Comparison of ENCODE assay signal across 8 cellular contexts in the genomic region with DNA sequence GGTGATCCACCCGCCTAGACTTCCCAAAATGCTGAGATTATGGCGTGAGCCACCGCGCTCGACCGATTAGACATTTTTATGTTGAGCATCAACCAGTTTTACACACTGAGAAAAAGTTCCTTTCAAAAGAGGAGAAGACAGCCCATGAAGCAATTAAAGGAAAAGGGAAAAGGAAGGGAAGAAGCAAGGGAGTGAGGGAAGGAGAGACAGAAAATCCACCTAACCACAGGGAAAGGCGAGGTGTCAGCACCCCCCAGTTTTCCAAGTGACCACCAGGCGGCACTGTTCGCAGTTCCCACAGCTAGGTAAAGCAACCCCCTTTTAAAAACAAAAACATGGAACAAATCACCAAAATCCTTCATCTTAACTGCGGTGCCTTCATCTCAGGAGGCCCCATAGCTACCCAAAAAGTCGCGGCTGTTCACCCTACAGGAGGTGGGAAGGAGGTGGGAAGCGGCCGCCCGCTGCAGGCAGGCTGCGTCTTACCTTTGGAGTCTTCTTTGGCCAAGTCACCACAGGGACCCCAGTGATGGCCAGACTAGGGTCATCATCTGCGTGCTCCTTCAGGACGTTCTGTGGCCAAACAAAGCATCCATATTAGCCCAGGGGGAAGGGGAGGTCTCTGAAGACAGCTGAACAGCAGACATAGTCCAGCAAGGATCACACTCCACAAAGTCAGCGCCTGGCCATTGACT.
DNase-seq lines count a peak whose midpoint lies in the region; ATAC-seq and TF ChIP-seq lines count a peak whose summit lies in the region.

No MANE protein-coding gene starts in this region.

- H2AFZ ChIP-seq in PC-3 (ENCODE audit: low read length): no peak overlapping the region

- H3K9me2 ChIP-seq in PC-3 (replicated peaks; ENCODE audit: low read length): no peaks in the 10 kb centered on the region

- no peak overlapping the region for H3K9ac ChIP-seq in PC-3 (ENCODE audit: low read length)

- WGBS in sigmoid colon, 2 donors: 80 to 82% methylated on average over 19 of the region's 19 CpGs

- CTCF ChIA-PET in PC-3 (lab: Charles Lee): interaction anchor here (0.5 to 0.7 kb wide), 2 partner anchors 191 to 431 kb away, joined by 3 to 6 read pairs; no protein-coding TSS in a partner anchor

- H3K4me3 ChIP-seq in PC-3 (ENCODE audit: low read length) (no peak overlapping the region), foreskin fibroblast (ENCODE audit: low read depth in 1 of 2, low read length in 2 of 2) (no peak overlapping the region), sigmoid colon (no peak overlapping the region)

- no peak overlapping the region for H3K4me2 ChIP-seq in PC-3 (ENCODE audit: low read length)

- DNase-seq in NCI-H1105 treated with DMSO at 0.1 percent for 48 hours (lab: John Stamatoyannopoulos, UW) (peak; percentile 23), NCI-H1105 (lab: John Stamatoyannopoulos, UW) (no peak), PC-3 (peak; percentile 53), foreskin fibroblast (peak in 1 of 2 donors; percentile 65), sigmoid colon (no peak), NCI-H526 treated with DMSO at 0.1 percent for 48 hours (lab: John Stamatoyannopoulos, UW) (no peak)
- peak; percentile 34 to 39 for DNase-seq in activated T-helper 1 cell treated with anti-CD3 and anti-CD28 coated beads, Interleukin-2, amount 50 U/mL, for 16 hours (ENCODE audit: low read depth in 1 of 2, low spot score in 1 of 2)

- H3K36me3 ChIP-seq in PC-3 (ENCODE audit: low read depth, low read length): no peaks in the 10 kb centered on the region
- peaks cover 0 to 3% (median 0%) of the 10 kb centered on the region in 4 donors for H3K36me3 ChIP-seq in sigmoid colon

- no peak for TF ChIP-seq EP300 in sigmoid colon (IDR thresholded peaks at IDR 0.05)

- POLR2A ChIA-PET in PC-3 (lab: Charles Lee; ENCODE audit: unreplicated experiment): no interaction called here

- H3K27ac ChIP-seq in PC-3 (ENCODE audit: low read length) (no peak overlapping the region), sigmoid colon (no peak overlapping the region)

- TF ChIP-seq CTCF in PC-3 (conservative IDR thresholded peaks at IDR 0.05; ENCODE audit: low read depth, low read length): peak; percentile 95
- peak; percentile 91 for TF ChIP-seq CTCF in foreskin fibroblast (IDR thresholded peaks at IDR 0.05; ENCODE audit: low read depth, low read length)
- TF ChIP-seq CTCF in sigmoid colon (IDR thresholded peaks at IDR 0.05): peak in 3 of 4 experiments; percentile 45 to 80 (median 70)

- BruUV-seq in PC-3 (replicated peaks; lab: Mats Ljungman, UMichigan): no TSS peak

- no peaks in the 10 kb centered on the region for H3K9me3 ChIP-seq in PC-3 (ENCODE audit: low read length)
- H3K9me3 ChIP-seq in sigmoid colon: no peaks in the 10 kb centered on the region

- H3F3A ChIP-seq in PC-3 (ENCODE audit: low read length, unreplicated experiment): no peaks in the 10 kb centered on the region

- no peaks in the 10 kb centered on the region for H4K20me1 ChIP-seq in PC-3 (ENCODE audit: low read length)

- H3K27me3 ChIP-seq in PC-3 (ENCODE audit: low read length) (no peaks in the 10 kb centered on the region), sigmoid colon (no peaks in the 10 kb centered on the region)

- intact Hi-C loops in PC-3 (cut with micrococcal nuclease): no loop called here
- intact Hi-C loops in sigmoid colon (cut with DNase I): no loop called here

- no peak for TF ChIP-seq POLR2A in sigmoid colon (IDR thresholded peaks at IDR 0.05)

- H3K4me1 ChIP-seq in PC-3 (ENCODE audit: insufficient read depth, low read length) (no peaks in the 10 kb centered on the region), sigmoid colon (no peaks in the 10 kb centered on the region)

- H3K79me2 ChIP-seq in PC-3 (ENCODE audit: low read length): no peaks in the 10 kb centered on the region

- ATAC-seq in PC-3 (peak; percentile 75), GM21367 (IDR thresholded peaks at IDR 0.05; ENCODE audit: unreplicated experiment) (no peak)

Comparison
In these comparisons a context has a peak if more than half of its experiments do, and no peak if none do; other contexts are left out.
1. DNase-seq: peak in NCI-H1105 treated with DMSO at 0.1 percent for 48 hours (single experiment), PC-3 (single experiment) and activated T-helper 1 cell treated with anti-CD3 and anti-CD28 coated beads, Interleukin-2, amount 50 U/mL, for 16 hours (2 of 2); none in NCI-H1105 (single experiment), sigmoid colon (single experiment) and NCI-H526 treated with DMSO at 0.1 percent for 48 hours (single experiment).
2. Peak in every context shown above with its lines, with median percentiles within 50 percentile points of each other: CTCF ChIP-seq.